Comparison of ENCODE assay signal across 8 cellular contexts in genomic region chr10:119890307-119890706, GRCh38. TPM values are rescaled to one million over a fixed set of nuclear protein-coding genes. Genes with fewer than 3 reads are reported as not detected.
A peak's percentile ranks its signal among the peaks of the same experiment; 100 is the strongest.
DNase-seq lines count a peak whose midpoint lies in the region; ATAC-seq, FAIRE-seq and TF ChIP-seq lines count a peak whose summit lies in the region.
"Not testable (repeated sequence)": the region's sequence is repeated elsewhere in the genome, so short reads cannot be mapped to it uniquely, and the experiment has no call there.

No MANE protein-coding gene starts in this region.

- not testable (repeated sequence) for H3K27me3 ChIP-seq in HL-60 (ENCODE audit: insufficient read depth, poor library complexity, severe bottlenecking)

- intact Hi-C loops in natural killer cell (cut with micrococcal nuclease), result not testable (repeated sequence)

- not testable (repeated sequence) for H3K4me3 Mint-ChIP-seq in WTC11
- H3K4me3 Mint-ChIP-seq in activated naive CD4-positive, alpha-beta T cell treated with anti-CD3 and anti-CD28 coated beads, Interleukin-2, amount 10 ng/mL, durations not matched to agents 7 days and 5 days, result peak overlapping the region; percentile 19
- peak overlapping the region in 4 of 5 experiments; percentile 56 to 100 (median 82) for H3K4me3 Mint-ChIP-seq in brain
- peak overlapping the region in 3 of 5 donors; percentile 14 to 55 (median 41) for H3K4me3 Mint-ChIP-seq in immature natural killer cell
- peak overlapping the region; percentile 30 for H3K4me3 Mint-ChIP-seq in natural killer cell
- H3K4me3 Mint-ChIP-seq in type B pancreatic cell, result peak overlapping the region; percentile 55

- not testable (repeated sequence) for H3K27ac ChIP-seq in A549
- peak overlapping the region; percentile 51 for H3K27ac ChIP-seq in HL-60 (replicated peaks)

- not testable (repeated sequence) for FAIRE-seq in A549 (lab: Jason Lieb, UNC)

- H3K9me3 Mint-ChIP-seq in WTC11, result peaks cover 12% of the 10 kb centered on the region
- H3K9me3 Mint-ChIP-seq in activated naive CD4-positive, alpha-beta T cell treated with anti-CD3 and anti-CD28 coated beads, Interleukin-2, amount 10 ng/mL, durations not matched to agents 7 days and 5 days; brain; immature natural killer cell; natural killer cell; type B pancreatic cell: not testable (repeated sequence)

- H3K9me3 ChIP-seq in A549, result not testable (repeated sequence)

- H3K4me1 Mint-ChIP-seq in WTC11 (peaks cover 22% of the 10 kb centered on the region), brain (peaks cover 65% of the 10 kb centered on the region), immature natural killer cell (peaks cover 33% of the 10 kb centered on the region in 2 donors), natural killer cell (peaks cover 19 to 25% of the 10 kb centered on the region in 2 donors), type B pancreatic cell (ENCODE audit: unreplicated experiment) (peaks cover 21% of the 10 kb centered on the region)
- H3K4me1 Mint-ChIP-seq in activated naive CD4-positive, alpha-beta T cell treated with anti-CD3 and anti-CD28 coated beads, Interleukin-2, amount 10 ng/mL, durations not matched to agents 7 days and 5 days, result peaks cover 24% of the 10 kb centered on the region

- H3K27ac Mint-ChIP-seq in WTC11; activated naive CD4-positive, alpha-beta T cell treated with anti-CD3 and anti-CD28 coated beads, Interleukin-2, amount 10 ng/mL, durations not matched to agents 7 days and 5 days; immature natural killer cell; natural killer cell; type B pancreatic cell: not testable (repeated sequence)
- peak overlapping the region in 1 of 5 experiments; percentile 42 for H3K27ac Mint-ChIP-seq in brain

- WGBS in A549 (ENCODE audit: missing lambda C conversion rate), result 88% methylated on average over 4 of the region's 4 CpGs

- not testable (repeated sequence) for H3K27me3 Mint-ChIP-seq in WTC11 (ENCODE audit: low read depth); immature natural killer cell (ENCODE audit: low read depth in 3 of 3); natural killer cell (ENCODE audit: low read depth in 2 of 2); type B pancreatic cell
- H3K27me3 Mint-ChIP-seq in activated naive CD4-positive, alpha-beta T cell treated with anti-CD3 and anti-CD28 coated beads, Interleukin-2, amount 10 ng/mL, durations not matched to agents 7 days and 5 days, result peaks cover 17% of the 10 kb centered on the region
- peaks cover 11% of the 10 kb centered on the region for H3K27me3 Mint-ChIP-seq in brain

- TF ChIP-seq CTCF in A549 (IDR thresholded peaks at IDR 0.05); HL-60 (IDR thresholded peaks at IDR 0.05; ENCODE audit: insufficient read depth, low read length); WTC11 (IDR thresholded peaks at IDR 0.05); brain (conservative IDR thresholded peaks at IDR 0.05); natural killer cell (IDR thresholded peaks at IDR 0.05); type B pancreatic cell (conservative IDR thresholded peaks at IDR 0.05): not testable (repeated sequence)

- CTCF ChIA-PET in A549 (lab: Yijun Ruan, JAX), result interaction anchor here (1.1 to 1.7 kb wide), 4 partner anchors 17 to 31 kb away, joined by 3 to 5 read pairs (median 4); partner anchors contain the start of gene MCMBP
- CTCF ChIA-PET in WTC11 (lab: Charles Lee), result interaction anchor here (1.7 kb wide), 1 partner anchor 17 kb away, joined by 4 read pairs; the partner anchor contains the start of gene MCMBP
- CTCF ChIA-PET in activated naive CD4-positive, alpha-beta T cell treated with anti-CD3 and anti-CD28 coated beads, Interleukin-2, amount 10 ng/mL, durations not matched to agents 7 days and 5 days (lab: Charles Lee), result not testable (repeated sequence)

- H3K36me3 Mint-ChIP-seq in WTC11 (peaks cover 14% of the 10 kb centered on the region), brain (peaks cover 11% of the 10 kb centered on the region)
- not testable (repeated sequence) for H3K36me3 Mint-ChIP-seq in activated naive CD4-positive, alpha-beta T cell treated with anti-CD3 and anti-CD28 coated beads, Interleukin-2, amount 10 ng/mL, durations not matched to agents 7 days and 5 days; immature natural killer cell; natural killer cell; type B pancreatic cell

- TF ChIP-seq EP300 in A549 (IDR thresholded peaks at IDR 0.05), result not testable (repeated sequence)

- ATAC-seq in A549, WTC11, natural killer cell: not testable (repeated sequence)

- TF ChIP-seq POLR2A in A549 (IDR thresholded peaks at IDR 0.05; ENCODE audit: low read length), result not testable (repeated sequence)

- DNase-seq in A549 (ENCODE audit: low read depth in 1 of 2, low spot score in 1 of 2); HL-60 (ENCODE audit: low read depth in 1 of 2, low spot score in 1 of 2); WTC11 (ENCODE audit: low spot score); activated naive CD4-positive, alpha-beta T cell treated with anti-CD3 and anti-CD28 coated beads, Interleukin-2, amount 10 ng/mL, durations not matched to agents 7 days and 5 days; immature natural killer cell; natural killer cell; type B pancreatic cell (ENCODE audit: extremely low spot score, unreplicated experiment): not testable (repeated sequence)

- H3K4me2 ChIP-seq in A549, result not testable (repeated sequence)

- peaks cover 19% of the 10 kb centered on the region for H3K4me1 ChIP-seq in A549

- TF ChIP-seq RAD21 in A549 (conservative IDR thresholded peaks at IDR 0.05 in 1 of 2, IDR thresholded peaks at IDR 0.05 in 1 of 2), result not testable (repeated sequence)

- POLR2A ChIA-PET in A549 (lab: Yijun Ruan, JAX), result interaction anchor here (1.6 kb wide), 1 partner anchor 17 kb away, joined by 8 read pairs; no protein-coding TSS in a partner anchor
- POLR2A ChIA-PET in WTC11 (lab: Charles Lee), result not testable (repeated sequence)

- H3K4me3 ChIP-seq in A549; HL-60 (replicated peaks; ENCODE audit: insufficient read depth, low read length): not testable (repeated sequence)

TF ChIP-seq in A549, 52 proteins besides CTCF, POLR2A, EP300 and RAD21:
- TF ChIP-seq MAFK (IDR thresholded peaks at IDR 0.05; ENCODE audit: partially characterized antibody), result peak; percentile 20

TF ChIP-seq in WTC11, 78 proteins besides CTCF, POLR2A, EP300 and RAD21:
- TF ChIP-seq NFYB (CRISPR knock-in tag; conservative IDR thresholded peaks at IDR 0.05; ENCODE audit: low read depth), result peak; percentile 47

RNA-seq across cellular contexts. Expression of gene SEC23IP, which starts 2.2 kb away (rescaled TPM):
- polyA plus RNA-seq in A549 (2011; rRNA removed) (62.5 and 75.6 TPM in 2 replicates), A549 (2017; fragmentation: RNase III; extraction: RNeasy Plus Mini Kit Qiagen cat#74134 plus additional on column Dnase treatment) (44.9 to 61.9 TPM (median 55.6 TPM) in 3 replicates), brain (ENCODE audit: insufficient read depth, low read depth, low replicate concordance) (13.0 TPM), immature natural killer cell (10 to 100 TPM; 41.2 to 57.3 (median 47.2) TPM)
- 17.0 and 24.6 TPM in 2 replicates for polyA plus RNA-seq in A549 (2012; cell fraction: cytosol; rRNA removed)
- 21.5 and 26.2 TPM in 2 replicates for polyA plus RNA-seq in A549 (2012; cell fraction: nucleus; rRNA removed)
- polyA minus RNA-seq in A549 (2011; rRNA and poly(A)+ RNA removed), result 157 and 227 TPM in 2 replicates
- total RNA-seq in WTC11 (2021) (63.8 to 82.3 TPM (median 68.4 TPM) in 3 replicates), natural killer cell (10 to 100 TPM; 45.1 to 54.5 (median 49.4) TPM), type B pancreatic cell (ENCODE audit: low replicate concordance) (69.1 and 72.9 TPM in 2 replicates)

RNA-seq across cellular contexts. Expression of gene MCMBP, which starts 17.7 kb away (rescaled TPM):
- polyA plus RNA-seq in A549 (2011; rRNA removed), result 109 and 113 TPM in 2 replicates
- polyA plus RNA-seq in A549 (2012; cell fraction: cytosol; rRNA removed), result 60.1 and 65.2 TPM in 2 replicates
- polyA plus RNA-seq in A549 (2012; cell fraction: nucleus; rRNA removed), result 31.0 and 47.8 TPM in 2 replicates
- 57.3 to 61.9 TPM (median 58.6 TPM) in 3 replicates for polyA plus RNA-seq in A549 (2017; fragmentation: RNase III; extraction: RNeasy Plus Mini Kit Qiagen cat#74134 plus additional on column Dnase treatment)
- 62.0 and 62.7 TPM in 2 replicates for polyA minus RNA-seq in A549 (2011; rRNA and poly(A)+ RNA removed)
- total RNA-seq in WTC11 (2021), result 63.5 to 64.7 TPM (median 64.6 TPM) in 3 replicates
- polyA plus RNA-seq in brain (ENCODE audit: insufficient read depth, low read depth, low replicate concordance), result 45.5 TPM
- polyA plus RNA-seq in immature natural killer cell, result 10 to 100 TPM; 46.6 to 65.6 (median 52.4) TPM
- total RNA-seq in natural killer cell, result 10 to 100 TPM; 26.4 to 39.2 (median 28.6) TPM
- 47.2 and 58.2 TPM in 2 replicates for total RNA-seq in type B pancreatic cell (ENCODE audit: low replicate concordance)
